Comparison of ENCODE assay signal across 24 cellular contexts in genomic region chr1:243942196-243943150, GRCh38.
DNase-seq lines count a peak whose midpoint lies in the region; ATAC-seq, FAIRE-seq and TF ChIP-seq lines count a peak whose summit lies in the region.
"Had no signal": no experiment of that assay in that cellular context is flagged by ENCODE, and none has a peak within 500 bp of the region (broad histone marks: within the 10 kb centered on the region; RNA-seq: fewer than 3 reads in every experiment).

No MANE protein-coding gene starts in this region.

- H3K4me3 ChIP-seq in Caco-2 (ENCODE audit: low read depth, low read length) (no peak overlapping the region), astrocyte (ENCODE audit: insufficient read depth, low read depth, low read length) (no peak overlapping the region), esophagus muscularis mucosa (no peak overlapping the region), tibial nerve (no peak overlapping the region)
- H3K4me3 ChIP-seq: BLaER1, GM12878 had no signal

- H3K79me2 ChIP-seq in astrocyte (ENCODE audit: insufficient read depth, low read length), result no peaks in the 10 kb centered on the region

- H3K36me3 ChIP-seq in Caco-2 (ENCODE audit: control insufficient read depth, insufficient read depth, low read length) (no peaks in the 10 kb centered on the region), astrocyte (ENCODE audit: insufficient read depth, low read length) (no peaks in the 10 kb centered on the region), esophagus muscularis mucosa (no peaks in the 10 kb centered on the region), tibial nerve (no peaks in the 10 kb centered on the region)
- H3K36me3 ChIP-seq: BLaER1 had no signal

- no TSS peak for BruUV-seq in Caco-2 (replicated peaks; lab: Mats Ljungman, UMichigan)

- no peak overlapping the region for H3K9ac ChIP-seq in astrocyte (ENCODE audit: low read length)
- H3K9ac ChIP-seq: BLaER1 had no signal

- H3K27ac ChIP-seq in astrocyte (ENCODE audit: low read depth, low read length) (no peak overlapping the region), esophagus muscularis mucosa (replicated peaks in 1 of 4) (no peak overlapping the region), tibial nerve (no peak overlapping the region)
- H3K27ac ChIP-seq: BLaER1 had no signal

- H3K4me3 Mint-ChIP-seq in Caco-2 (ENCODE audit: unreplicated experiment) (no peak overlapping the region), astrocyte (ENCODE audit: unreplicated experiment) (no peak overlapping the region)
- H3K4me3 Mint-ChIP-seq: CD4-positive, alpha-beta T cell had no signal

- no peak for ATAC-seq in HG03571 (IDR thresholded peaks at IDR 0.05; ENCODE audit: unreplicated experiment)
- ATAC-seq: GM12878, Panc1 had no signal

- H3K4me1 Mint-ChIP-seq in Caco-2 (ENCODE audit: low read depth, unreplicated experiment) (peaks cover 13% of the 10 kb centered on the region), astrocyte (ENCODE audit: low read depth, unreplicated experiment) (peaks cover 18% of the 10 kb centered on the region)

- H3K9me3 Mint-ChIP-seq in Caco-2 (ENCODE audit: unreplicated experiment), result no peaks in the 10 kb centered on the region
- H3K9me3 Mint-ChIP-seq in astrocyte (ENCODE audit: unreplicated experiment), result peaks cover 2% of the 10 kb centered on the region
- H3K9me3 Mint-ChIP-seq: CD4-positive, alpha-beta T cell had no signal

- no peak for TF ChIP-seq CTCF in Caco-2 (IDR thresholded peaks at IDR 0.05; ENCODE audit: insufficient read depth in 1 of 2, low read depth in 1 of 2, low read length in 1 of 2, severe bottlenecking in 1 of 2, unreplicated experiment in 1 of 2)
- TF ChIP-seq CTCF in astrocyte (IDR thresholded peaks at IDR 0.05; ENCODE audit: insufficient read depth, low read depth, low read length), result no peak
- TF ChIP-seq CTCF in esophagus muscularis mucosa (IDR thresholded peaks at IDR 0.05), result no peak
- TF ChIP-seq CTCF in tibial nerve (IDR thresholded peaks at IDR 0.05), result no peak

- TF ChIP-seq POLR2A in esophagus muscularis mucosa (IDR thresholded peaks at IDR 0.05; ENCODE audit: low read depth) (no peak), tibial nerve (IDR thresholded peaks at IDR 0.05) (no peak)

- no peak overlapping the region for H3K4me2 ChIP-seq in astrocyte (ENCODE audit: low read length)
- H3K4me2 ChIP-seq: BLaER1 had no signal

- no peaks in the 10 kb centered on the region for H3K36me3 Mint-ChIP-seq in Caco-2 (ENCODE audit: insufficient read depth, unreplicated experiment)
- no peaks in the 10 kb centered on the region for H3K36me3 Mint-ChIP-seq in astrocyte (ENCODE audit: low read depth, unreplicated experiment)

- TF ChIP-seq EP300 in esophagus muscularis mucosa (IDR thresholded peaks at IDR 0.05), result no peak
- no peak for TF ChIP-seq EP300 in tibial nerve (IDR thresholded peaks at IDR 0.05)

- 83% methylated on average over 18 of the region's 18 CpGs for WGBS in esophagus muscularis mucosa
- 79 to 82% methylated on average over 18 of the region's 18 CpGs for WGBS in tibial nerve, 2 donors

- POLR2A ChIA-PET in Caco-2 (lab: Charles Lee), result no interaction called here

- intact Hi-C loops in Caco-2 (cut with micrococcal nuclease; ENCODE audit: unreplicated experiment) (no loop called here), esophagus muscularis mucosa (cut with DNase I) (no loop called here), posterior cingulate gyrus (cut with DNase I) (no loop called here)

- no peak overlapping the region for H2AFZ ChIP-seq in astrocyte (ENCODE audit: low read depth, low read length)

- H3K4me1 ChIP-seq in Caco-2 (peaks cover 35% of the 10 kb centered on the region), astrocyte (ENCODE audit: insufficient read depth, low read length) (no peaks in the 10 kb centered on the region), esophagus muscularis mucosa (no peaks in the 10 kb centered on the region), tibial nerve (peaks cover 0 to 3% (median 0%) of the 10 kb centered on the region in 4 donors)
- H3K4me1 ChIP-seq: BLaER1 had no signal

- peak overlapping the region; percentile 83 for H3K27ac Mint-ChIP-seq in Caco-2 (ENCODE audit: unreplicated experiment)
- no peak overlapping the region for H3K27ac Mint-ChIP-seq in astrocyte (ENCODE audit: unreplicated experiment)
- H3K27ac Mint-ChIP-seq: CD4-positive, alpha-beta T cell had no signal

- H4K20me1 ChIP-seq in astrocyte (ENCODE audit: insufficient read depth, low read length), result no peaks in the 10 kb centered on the region
- H4K20me1 ChIP-seq: BLaER1 had no signal

- no peaks in the 10 kb centered on the region for H3K9me3 ChIP-seq in Caco-2
- H3K9me3 ChIP-seq in astrocyte (ENCODE audit: insufficient read depth, low read depth, low read length), result no peaks in the 10 kb centered on the region
- H3K9me3 ChIP-seq in esophagus muscularis mucosa, result no peaks in the 10 kb centered on the region
- no peaks in the 10 kb centered on the region for H3K9me3 ChIP-seq in tibial nerve
- H3K9me3 ChIP-seq: BLaER1 had no signal

- H3K27me3 Mint-ChIP-seq in Caco-2 (ENCODE audit: insufficient read depth, unreplicated experiment) (no peaks in the 10 kb centered on the region), astrocyte (ENCODE audit: low read depth, unreplicated experiment) (peaks cover 3% of the 10 kb centered on the region)

- no peak for FAIRE-seq in astrocyte (lab: Jason Lieb, UNC)
- FAIRE-seq: GM12878, H54 had no signal

- DNase-seq in Caco-2 (no peak), astrocyte (ENCODE audit: low read depth) (peak; percentile 31), esophagus muscularis mucosa (ENCODE audit: extremely low spot score) (peak; percentile 90), posterior cingulate gyrus (peak in 8 of 10 donors; percentile 42 to 94 (median 68)), SHP77 treated with DMSO at 0.1 percent for 48 hours (lab: John Stamatoyannopoulos, UW) (no peak), NCI-H1694 (lab: John Stamatoyannopoulos, UW) (no peak), tibial nerve (ENCODE audit: low spot score in 2 of 2) (no peak)
- DNase-seq: CD4-positive, alpha-beta T cell; COR-L47; DMS 273 treated with DMSO at 0.1 percent for 48 hours; DMS79 treated with DMSO at 0.1 percent for 48 hours; KBM-7; MM.1S; NCI-H1048; NCI-H1436 treated with DMSO at 0.1 percent for 48 hours; NCI-H2029; NCI-H226; NCI-H510A treated with DMSO at 0.1 percent for 48 hours; NCI-H748 treated with DMSO at 0.1 percent for 48 hours had no signal

- CTCF ChIA-PET in Caco-2 (lab: Charles Lee), result no interaction called here

- no peaks in the 10 kb centered on the region for H3K27me3 ChIP-seq in Caco-2 (replicated peaks; ENCODE audit: control insufficient read depth, insufficient read depth, low read length)
- H3K27me3 ChIP-seq in astrocyte (ENCODE audit: insufficient read depth, low read length), result no peaks in the 10 kb centered on the region
- peaks cover 0 to 11% (median 0%) of the 10 kb centered on the region in 4 donors for H3K27me3 ChIP-seq in esophagus muscularis mucosa
- H3K27me3 ChIP-seq in tibial nerve, result peaks cover 0 to 7% of the 10 kb centered on the region in 2 donors
- H3K27me3 ChIP-seq: BLaER1 had no signal

Comparison
In these comparisons a context has a peak if more than half of its experiments do, and no peak if none do; other contexts are left out.
1. DNase-seq: peak in astrocyte (single experiment), esophagus muscularis mucosa (single experiment) and posterior cingulate gyrus (8 of 10); none in Caco-2 (0 of 2), SHP77 treated with DMSO at 0.1 percent for 48 hours (single experiment), NCI-H1694 (single experiment) and tibial nerve (0 of 2).